Comparison of ENCODE assay signal across 1 cellular context in the genomic region with DNA sequence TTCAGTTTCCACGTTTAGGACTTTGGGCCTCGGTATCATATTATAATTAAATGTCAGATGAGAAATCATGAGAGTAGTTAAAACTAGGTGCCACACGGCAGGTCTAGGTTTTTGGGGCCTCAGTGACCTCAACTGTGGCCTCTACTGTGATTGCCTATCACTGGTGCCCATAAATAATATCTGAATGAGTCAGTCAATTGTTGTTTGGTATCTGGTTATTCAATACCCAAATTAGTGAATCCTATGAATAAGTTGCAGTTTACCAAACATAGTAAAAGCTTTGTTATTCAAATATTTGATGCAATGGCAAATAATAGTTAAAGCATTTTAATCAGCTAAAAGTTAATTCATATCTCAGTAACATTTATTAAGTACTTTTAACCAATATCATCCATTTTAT.
TF ChIP-seq lines count a peak whose summit lies in the region.

No MANE protein-coding gene starts in this region.

TF ChIP-seq in neural cell, 6 proteins besides CTCF, POLR2A, EP300 and RAD21 (continued from another document):
- TF ChIP-seq, protein P1, sequence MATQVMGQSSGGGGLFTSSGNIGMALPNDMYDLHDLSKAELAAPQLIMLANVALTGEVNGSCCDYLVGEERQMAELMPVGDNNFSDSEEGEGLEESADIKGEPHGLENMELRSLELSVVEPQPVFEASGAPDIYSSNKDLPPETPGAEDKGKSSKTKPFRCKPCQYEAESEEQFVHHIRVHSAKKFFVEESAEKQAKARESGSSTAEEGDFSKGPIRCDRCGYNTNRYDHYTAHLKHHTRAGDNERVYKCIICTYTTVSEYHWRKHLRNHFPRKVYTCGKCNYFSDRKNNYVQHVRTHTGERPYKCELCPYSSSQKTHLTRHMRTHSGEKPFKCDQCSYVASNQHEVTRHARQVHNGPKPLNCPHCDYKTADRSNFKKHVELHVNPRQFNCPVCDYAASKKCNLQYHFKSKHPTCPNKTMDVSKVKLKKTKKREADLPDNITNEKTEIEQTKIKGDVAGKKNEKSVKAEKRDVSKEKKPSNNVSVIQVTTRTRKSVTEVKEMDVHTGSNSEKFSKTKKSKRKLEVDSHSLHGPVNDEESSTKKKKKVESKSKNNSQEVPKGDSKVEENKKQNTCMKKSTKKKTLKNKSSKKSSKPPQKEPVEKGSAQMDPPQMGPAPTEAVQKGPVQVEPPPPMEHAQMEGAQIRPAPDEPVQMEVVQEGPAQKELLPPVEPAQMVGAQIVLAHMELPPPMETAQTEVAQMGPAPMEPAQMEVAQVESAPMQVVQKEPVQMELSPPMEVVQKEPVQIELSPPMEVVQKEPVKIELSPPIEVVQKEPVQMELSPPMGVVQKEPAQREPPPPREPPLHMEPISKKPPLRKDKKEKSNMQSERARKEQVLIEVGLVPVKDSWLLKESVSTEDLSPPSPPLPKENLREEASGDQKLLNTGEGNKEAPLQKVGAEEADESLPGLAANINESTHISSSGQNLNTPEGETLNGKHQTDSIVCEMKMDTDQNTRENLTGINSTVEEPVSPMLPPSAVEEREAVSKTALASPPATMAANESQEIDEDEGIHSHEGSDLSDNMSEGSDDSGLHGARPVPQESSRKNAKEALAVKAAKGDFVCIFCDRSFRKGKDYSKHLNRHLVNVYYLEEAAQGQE (IDR thresholded peaks at IDR 0.05; ENCODE audit: borderline replicate concordance), result no peak
- TF ChIP-seq SMC3 (conservative IDR thresholded peaks at IDR 0.05; ENCODE audit: poor library complexity) (no peak), POLR2AphosphoS5 (IDR thresholded peaks at IDR 0.05) (no peak), TAF1 (IDR thresholded peaks at IDR 0.05; ENCODE audit: low read depth) (no peak)
